ENCODE assay signal across 7 cellular contexts in the genomic region with DNA sequence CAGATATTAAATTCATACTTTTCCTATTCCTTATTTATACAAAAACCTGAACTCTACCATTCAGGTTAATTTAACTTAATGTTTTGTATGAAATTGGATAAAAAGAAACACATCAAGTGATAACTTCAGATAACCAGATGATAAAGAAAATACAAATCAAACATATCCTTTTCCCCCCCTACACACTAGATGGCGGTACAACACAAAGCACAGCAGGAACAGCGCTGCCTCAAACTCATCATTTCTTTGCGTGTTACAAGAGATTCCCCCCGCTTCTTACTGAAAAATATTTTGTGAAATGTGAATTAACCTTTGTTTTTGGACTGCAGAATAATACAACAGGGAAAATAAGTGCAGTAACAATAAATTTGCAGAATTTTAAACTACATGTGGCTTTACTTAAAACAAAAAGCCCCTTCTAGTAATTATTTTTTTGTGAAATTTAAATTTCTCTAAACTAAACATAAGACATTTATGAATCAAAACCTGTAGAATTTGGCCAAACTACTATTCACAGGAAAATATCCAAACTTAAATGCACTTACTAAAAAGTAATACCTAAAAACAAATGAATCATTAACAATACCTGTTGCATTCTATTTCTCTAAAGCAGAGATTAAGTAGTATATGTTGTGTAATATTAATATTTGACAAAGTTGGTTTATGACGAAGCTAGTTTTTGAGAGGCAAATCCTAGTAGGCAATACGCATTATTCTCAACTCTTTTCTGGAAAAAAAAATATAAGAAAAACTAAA.
DNase-seq lines count a peak whose midpoint lies in the region; ATAC-seq and TF ChIP-seq lines count a peak whose summit lies in the region.

No MANE protein-coding gene starts in this region.

- no peak overlapping the region for H3K27ac Mint-ChIP-seq in stimulated activated naive B cell treated with anti-CD40 and anti-IgM and Interleukin-4, amounts not matched to agents 10 μg/mL and 1 μg/mL and 100 μg/mL, for 72 hours

- no peak overlapping the region for H3K9ac ChIP-seq in GM23248

- H3K36me3 ChIP-seq in GM23248 (ENCODE audit: low read depth) (no peaks in the 10 kb centered on the region), right lobe of liver (no peaks in the 10 kb centered on the region)

- H3K4me1 Mint-ChIP-seq in stimulated activated naive B cell treated with anti-CD40 and anti-IgM and Interleukin-4, amounts not matched to agents 10 μg/mL and 1 μg/mL and 100 μg/mL, for 72 hours = no peaks in the 10 kb centered on the region

- peaks cover 16% of the 10 kb centered on the region for H3K4me1 ChIP-seq in GM23248 (ENCODE audit: insufficient read depth)
- peaks cover 0 to 8% (median 0%) of the 10 kb centered on the region in 4 donors for H3K4me1 ChIP-seq in right lobe of liver

- ATAC-seq in right lobe of liver = peak; percentile 84 to 91 (median 87)
- ATAC-seq in stimulated activated naive B cell treated with anti-CD40 and anti-IgM and Interleukin-4, amounts not matched to agents 10 μg/mL and 1 μg/mL and 100 μg/mL, for 72 hours (replicated peaks) = peak; percentile 55 to 64

- H3K36me3 Mint-ChIP-seq in stimulated activated naive B cell treated with anti-CD40 and anti-IgM and Interleukin-4, amounts not matched to agents 10 μg/mL and 1 μg/mL and 100 μg/mL, for 72 hours = peaks cover 3% of the 10 kb centered on the region in 2 donors

- no peaks in the 10 kb centered on the region for H3K27me3 Mint-ChIP-seq in stimulated activated naive B cell treated with anti-CD40 and anti-IgM and Interleukin-4, amounts not matched to agents 10 μg/mL and 1 μg/mL and 100 μg/mL, for 72 hours

- TF ChIP-seq POLR2A in right lobe of liver (IDR thresholded peaks at IDR 0.05) = no peak

- in situ Hi-C loops in GM23248 (cut with MboI) = loop anchor here (10.0 to 25.0 kb wide), 2 partner anchors 207 to 620 kb away; no protein-coding TSS in a partner anchor

- no peak overlapping the region for H3K4me3 Mint-ChIP-seq in stimulated activated naive B cell treated with anti-CD40 and anti-IgM and Interleukin-4, amounts not matched to agents 10 μg/mL and 1 μg/mL and 100 μg/mL, for 72 hours

- H4K20me1 ChIP-seq in GM23248 (ENCODE audit: insufficient read depth) = no peaks in the 10 kb centered on the region; the same call in 1 of the 2 replicates

- TF ChIP-seq CTCF in choroid plexus epithelial cell (conservative IDR thresholded peaks at IDR 0.05; ENCODE audit: low read depth, low read length) (peak; percentile 97), right lobe of liver (IDR thresholded peaks at IDR 0.05) (peak; percentile 76 to 91 (median 84))

- no peak overlapping the region for H2AFZ ChIP-seq in GM23248

- H3K27me3 ChIP-seq in GM23248 (replicated peaks; ENCODE audit: insufficient read depth) (no peaks in the 10 kb centered on the region), right lobe of liver (no peaks in the 10 kb centered on the region)

- no peaks in the 10 kb centered on the region for H3K9me3 Mint-ChIP-seq in stimulated activated naive B cell treated with anti-CD40 and anti-IgM and Interleukin-4, amounts not matched to agents 10 μg/mL and 1 μg/mL and 100 μg/mL, for 72 hours

- H3K79me2 ChIP-seq in GM23248 (ENCODE audit: insufficient read depth) = no peaks in the 10 kb centered on the region

- WGBS in GM23248 (ENCODE audit: low coverage in 1 of 2, low lambda C conversion rate in 2 of 2, missing lambda C conversion rate in 2 of 2), 2 experiments = 19 to 22% methylated on average over 6 of the region's 6 CpGs
- 18% methylated on average over 6 of the region's 6 CpGs for WGBS in right lobe of liver (ENCODE audit: insufficient coverage, low coverage, low lambda C conversion rate, missing lambda C conversion rate)

- H3K4me3 ChIP-seq in GM23248 (no peak overlapping the region), choroid plexus epithelial cell (ENCODE audit: low read depth, low read length) (no peak overlapping the region), right lobe of liver (no peak overlapping the region)

- H3F3A ChIP-seq in GM23248 (ENCODE audit: insufficient read depth) = peaks cover 9% of the 10 kb centered on the region; the same call in 1 of the 2 replicates

- H3K9me2 ChIP-seq in GM23248 (ENCODE audit: insufficient read depth) = no peaks in the 10 kb centered on the region

- intact Hi-C loops in right lobe of liver (cut with DNase I) = loop anchor here (10.0 kb wide), 2 partner anchors 207 to 217 kb away; no protein-coding TSS in a partner anchor

- H3K27ac ChIP-seq in GM23248 (no peak overlapping the region), right lobe of liver (no peak overlapping the region)

- no peak overlapping the region for H3K4me2 ChIP-seq in GM23248 (ENCODE audit: unreplicated experiment)

- DNase-seq in GM04504 (ENCODE audit: low read depth) = peak; percentile 37
- DNase-seq in GM23248 = peak; percentile 77
- peak; percentile 84 for DNase-seq in NCI-H1105 treated with DMSO at 0.1 percent for 48 hours (lab: John Stamatoyannopoulos, UW)
- DNase-seq in T follicular helper cell (ENCODE audit: low read depth) = peak; percentile 25
- DNase-seq in choroid plexus epithelial cell (ENCODE audit: low read depth) = peak; percentile 89
- peak in 1 of 3 donors; percentile 46 for DNase-seq in right lobe of liver
- DNase-seq in stimulated activated naive B cell treated with anti-CD40 and anti-IgM and Interleukin-4, amounts not matched to agents 10 μg/mL and 1 μg/mL and 100 μg/mL, for 72 hours = no peak

- H3K9me3 ChIP-seq in GM23248 (ENCODE audit: low read depth) (no peaks in the 10 kb centered on the region), right lobe of liver (no peaks in the 10 kb centered on the region)
